19 cellular contexts compared by ENCODE assay signal in the genomic region with DNA sequence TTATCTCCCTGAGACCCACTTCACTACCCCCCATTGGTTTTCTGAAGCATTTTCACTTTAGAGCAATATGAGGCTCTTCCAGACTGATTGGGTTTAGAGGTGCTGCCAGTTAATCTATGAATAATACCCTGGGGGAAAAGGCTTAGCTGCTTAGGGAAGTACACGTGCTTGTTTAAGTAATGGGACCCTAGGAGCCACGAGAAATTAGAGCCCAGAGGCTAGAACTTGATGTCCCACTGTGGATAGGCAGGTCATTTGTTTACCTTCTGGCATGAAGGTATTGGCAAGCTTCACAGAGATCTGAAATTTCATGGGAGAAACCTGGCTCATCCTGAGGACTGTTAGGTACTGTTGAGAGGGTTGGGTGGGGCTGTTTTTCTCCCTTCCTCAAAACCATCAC.
"Had no signal": no experiment of that assay in that cellular context is flagged by ENCODE, and none has a peak within 500 bp of the region (broad histone marks: within the 10 kb centered on the region; RNA-seq: fewer than 3 reads in every experiment).

No MANE protein-coding gene starts in this region.

- H3K4me3 ChIP-seq: ascending aorta, skin epidermis, suprapubic skin had no signal

- H3K27me3 Mint-ChIP-seq: activated naive CD4-positive, alpha-beta T cell treated with anti-CD3 and anti-CD28 coated beads, Interleukin-2, amount 10 ng/mL, durations not matched to agents 7 days and 5 days; dendritic cell treated with granulocyte-macrophage colony-stimulating factor and Interleukin-4, amounts not matched to agents 40 ng/mL and 50 ng/mL, for 4 days; progenitor cell of endocrine pancreas; stimulated activated naive B cell treated with anti-CD40 and anti-IgM and Interleukin-4, amounts not matched to agents 10 μg/mL and 1 μg/mL and 100 μg/mL, for 72 hours had no signal

- H3K4me1 Mint-ChIP-seq: activated naive CD4-positive, alpha-beta T cell treated with anti-CD3 and anti-CD28 coated beads, Interleukin-2, amount 10 ng/mL, durations not matched to agents 7 days and 5 days; stimulated activated naive B cell treated with anti-CD40 and anti-IgM and Interleukin-4, amounts not matched to agents 10 μg/mL and 1 μg/mL and 100 μg/mL, for 72 hours had no signal

- DNase-seq: activated CD4-positive, CD25-positive, alpha-beta regulatory T cell treated with anti-CD3 and anti-CD28 coated beads, Interleukin-2, amount 50 U/mL, for 72 hours; activated naive CD4-positive, alpha-beta T cell treated with anti-CD3 and anti-CD28 coated beads, Interleukin-2, amount 10 ng/mL, durations not matched to agents 7 days and 5 days; activated T-cell treated with anti-CD3 and anti-CD28 coated beads, Interleukin-2, amount 50 U/mL, for 1 hour; effector memory CD4-positive, alpha-beta T cell; foreskin fibroblast; glutamatergic neuron; hypothalamus; kidney glomerular epithelial cell; nephron progenitor cell; right cardiac atrium; stimulated activated CD4-positive, alpha-beta T cell treated with anti-CD3 and anti-CD28 coated beads, Interleukin-15, amount 100 ng/mL, for 24 hours; stimulated activated CD4-positive, alpha-beta T cell treated with anti-CD3 and anti-CD28 coated beads, Interleukin-4, amount 100 ng/mL, for 1 hour; stimulated activated naive B cell treated with anti-CD40 and anti-IgM and Interleukin-4, amounts not matched to agents 10 μg/mL and 1 μg/mL and 100 μg/mL, for 72 hours; trophoblast cell had no signal

- H3K9me3 ChIP-seq: ascending aorta, suprapubic skin had no signal

- H3K27ac Mint-ChIP-seq: activated naive CD4-positive, alpha-beta T cell treated with anti-CD3 and anti-CD28 coated beads, Interleukin-2, amount 10 ng/mL, durations not matched to agents 7 days and 5 days; dendritic cell treated with granulocyte-macrophage colony-stimulating factor and Interleukin-4, amounts not matched to agents 40 ng/mL and 50 ng/mL, for 4 days; nephron progenitor cell; progenitor cell of endocrine pancreas; stimulated activated naive B cell treated with anti-CD40 and anti-IgM and Interleukin-4, amounts not matched to agents 10 μg/mL and 1 μg/mL and 100 μg/mL, for 72 hours had no signal

- H3K27ac ChIP-seq: ascending aorta, skin epidermis, suprapubic skin had no signal

- H3K4me1 ChIP-seq: ascending aorta, suprapubic skin had no signal

- ATAC-seq: right cardiac atrium; stimulated activated naive B cell treated with anti-CD40 and anti-IgM and Interleukin-4, amounts not matched to agents 10 μg/mL and 1 μg/mL and 100 μg/mL, for 72 hours had no signal

- H3K4me3 Mint-ChIP-seq: activated naive CD4-positive, alpha-beta T cell treated with anti-CD3 and anti-CD28 coated beads, Interleukin-2, amount 10 ng/mL, durations not matched to agents 7 days and 5 days; dendritic cell treated with granulocyte-macrophage colony-stimulating factor and Interleukin-4, amounts not matched to agents 40 ng/mL and 50 ng/mL, for 4 days; nephron progenitor cell; stimulated activated naive B cell treated with anti-CD40 and anti-IgM and Interleukin-4, amounts not matched to agents 10 μg/mL and 1 μg/mL and 100 μg/mL, for 72 hours had no signal

- H3K27me3 ChIP-seq: ascending aorta, suprapubic skin had no signal

- H3K9me3 Mint-ChIP-seq: activated naive CD4-positive, alpha-beta T cell treated with anti-CD3 and anti-CD28 coated beads, Interleukin-2, amount 10 ng/mL, durations not matched to agents 7 days and 5 days; dendritic cell treated with granulocyte-macrophage colony-stimulating factor and Interleukin-4, amounts not matched to agents 40 ng/mL and 50 ng/mL, for 4 days; stimulated activated naive B cell treated with anti-CD40 and anti-IgM and Interleukin-4, amounts not matched to agents 10 μg/mL and 1 μg/mL and 100 μg/mL, for 72 hours had no signal
